In genomic region chr6:125363360-125364121, GRCh38 we compare ENCODE assay signal across 8 cellular contexts.
A peak's percentile ranks its signal among the peaks of the same experiment; 100 is the strongest.
DNase-seq lines count a peak whose midpoint lies in the region; ATAC-seq, FAIRE-seq and TF ChIP-seq lines count a peak whose summit lies in the region.

No MANE protein-coding gene starts in this region.

- TF ChIP-seq EP300 in H1 (IDR thresholded peaks at IDR 0.05; ENCODE audit: borderline replicate concordance in 1 of 2, low read depth in 2 of 2, low read length in 2 of 2), result no peak

- H3K79me2 ChIP-seq in H1 (ENCODE audit: control insufficient read depth in 1 of 2, insufficient read depth in 2 of 2, low read length in 2 of 2), result no peaks in the 10 kb centered on the region

- H3K79me1 ChIP-seq in H1 (ENCODE audit: low read depth, low read length), result no peaks in the 10 kb centered on the region

- H3K9me3 Mint-ChIP-seq in activated T-cell treated with anti-CD3 and anti-CD28 coated beads, Interleukin-2, amount 50 U/mL, for 24 hours, result no peaks in the 10 kb centered on the region

- H3K9me3 ChIP-seq in H1 (ENCODE audit: insufficient read depth in 2 of 2, low read depth in 1 of 2, low read length in 1 of 2), result no peaks in the 10 kb centered on the region
- no peaks in the 10 kb centered on the region for H3K9me3 ChIP-seq in thoracic aorta

- no peaks in the 10 kb centered on the region for H3K36me3 ChIP-seq in H1 (ENCODE audit: control insufficient read depth in 2 of 4, insufficient read depth in 4 of 4, low read length in 3 of 4)
- H3K36me3 ChIP-seq in thoracic aorta, result no peaks in the 10 kb centered on the region

- H3K4me1 ChIP-seq in H1 (replicated peaks in 1 of 4; ENCODE audit: control insufficient read depth in 3 of 4, insufficient read depth in 4 of 4, low read length in 3 of 4), result peaks cover 0 to 11% (median 2%) of the 10 kb centered on the region in 4 experiments; a peak in 4 of 7 replicates
- H3K4me1 ChIP-seq in thoracic aorta (ENCODE audit: control insufficient read depth in 1 of 2, low read depth in 2 of 2), result peaks cover 9 to 64% of the 10 kb centered on the region in 2 donors

- H3K27me3 ChIP-seq in H1 (replicated peaks in 1 of 4; ENCODE audit: control insufficient read depth in 3 of 4, extremely low read depth in 1 of 4, insufficient read depth in 3 of 4, low read length in 3 of 4), result peaks cover 0 to 10% (median 4%) of the 10 kb centered on the region in 4 experiments; a peak in 2 of 7 replicates
- H3K27me3 ChIP-seq in thoracic aorta (replicated peaks; ENCODE audit: insufficient read depth), result no peaks in the 10 kb centered on the region

- intact Hi-C loops in lower leg skin (cut with DNase I; ENCODE audit: low total_unique reads), result no loop called here

- no peaks in the 10 kb centered on the region for H4K20me1 ChIP-seq in H1 (replicated peaks in 1 of 2; ENCODE audit: control insufficient read depth in 1 of 2, insufficient read depth in 2 of 2, low read length in 2 of 2)

- FAIRE-seq in H1 (lab: Jason Lieb, UNC), result no peak

- peak; percentile 60 for DNase-seq in DMS79 treated with DMSO at 0.1 percent for 48 hours (lab: John Stamatoyannopoulos, UW)
- DNase-seq in NCI-H345 (lab: John Stamatoyannopoulos, UW), result peak; percentile 78
- peak; percentile 64 to 74 for DNase-seq in H1 (ENCODE audit: low read depth in 1 of 2, low spot score in 2 of 2)
- no peak for DNase-seq in lower leg skin (ENCODE audit: low spot score in 2 of 2)
- DNase-seq in thoracic aorta (ENCODE audit: low spot score), result no peak
- no peak for DNase-seq in stimulated activated CD4-positive, alpha-beta T cell treated with anti-CD3 and anti-CD28 coated beads, Interleukin-4, amount 100 ng/mL, for 1 hour
- DNase-seq in activated T-cell treated with anti-CD3 and anti-CD28 coated beads, Interleukin-2, amount 50 U/mL, for 24 hours, result no peak

- H2BK20ac ChIP-seq in H1 (ENCODE audit: low read length), result no peak overlapping the region; the same call in 1 of the 2 replicates

- peak overlapping the region; percentile 44; the same call in 1 of the 2 replicates for H3K18ac ChIP-seq in H1 (ENCODE audit: extremely low read depth, low read length)

- peak overlapping the region; percentile 86; the same call in 1 of the 2 replicates for H2BK5ac ChIP-seq in H1 (ENCODE audit: low read depth, low read length)

- no peak overlapping the region for H3K4ac ChIP-seq in H1 (replicated peaks; ENCODE audit: insufficient read length, low read depth, low read length)

- POLR2A ChIA-PET in H1 (lab: Charles Lee; ENCODE audit: partially characterized antibody), result interaction anchor here (0.6 to 1.3 kb wide), 6 partner anchors 9 to 622 kb away, joined by 3 to 5 read pairs (median 3); no protein-coding TSS in a partner anchor

- peaks cover 60% of the 10 kb centered on the region for H3K27me3 Mint-ChIP-seq in activated T-cell treated with anti-CD3 and anti-CD28 coated beads, Interleukin-2, amount 50 U/mL, for 24 hours

- peaks cover 5% of the 10 kb centered on the region for H3K4me1 Mint-ChIP-seq in activated T-cell treated with anti-CD3 and anti-CD28 coated beads, Interleukin-2, amount 50 U/mL, for 24 hours (ENCODE audit: low read depth)

- peak overlapping the region; percentile 90 to 93 for H3K4me2 ChIP-seq in H1 (ENCODE audit: insufficient read depth in 1 of 2, low read depth in 2 of 2, low read length in 2 of 2)

- peak; percentile 40 for ATAC-seq in thoracic aorta (ENCODE audit: insufficient number of reproducible peaks, low FRiP score, low read depth)
- ATAC-seq in GM18907 (IDR thresholded peaks at IDR 0.05; ENCODE audit: unreplicated experiment), result no peak

- peaks cover 9% of the 10 kb centered on the region for H3K23me2 ChIP-seq in H1 (ENCODE audit: low read depth, low read length)

- H3K23ac ChIP-seq in H1 (ENCODE audit: insufficient read length), result no peak overlapping the region

- no peak overlapping the region for H3K27ac ChIP-seq in H1 (ENCODE audit: low read depth, low read length)
- H3K27ac ChIP-seq in thoracic aorta, result peak overlapping the region; percentile 89 to 95

- peak overlapping the region; percentile 24 to 64 (median 54) for H3K4me3 ChIP-seq in H1 (ENCODE audit: extremely low read depth in 1 of 4, insufficient read depth in 2 of 4, low read depth in 3 of 4, low read length in 4 of 4)
- H3K4me3 ChIP-seq in lower leg skin (ENCODE audit: low read depth, poor library complexity, severe bottlenecking), result peak overlapping the region; percentile 19
- H3K4me3 ChIP-seq in thoracic aorta, result peak overlapping the region; percentile 76

- CTCF ChIA-PET in H1 (lab: Charles Lee; ENCODE audit: partially characterized antibody), result interaction anchor here (0.8 to 1.4 kb wide), 3 partner anchors 20 to 50 kb away, joined by 3 to 6 read pairs (median 4); no protein-coding TSS in a partner anchor

- H3K36me3 Mint-ChIP-seq in activated T-cell treated with anti-CD3 and anti-CD28 coated beads, Interleukin-2, amount 50 U/mL, for 24 hours (ENCODE audit: low read depth), result no peaks in the 10 kb centered on the region

- peak overlapping the region; percentile 54; the same call in 1 of the 2 replicates for H4K8ac ChIP-seq in H1 (ENCODE audit: extremely low read depth, insufficient read depth, low read length)

- 0 out of 2 replicates have a peak overlapping the region, but pooled peaks have one; percentile 35 for H2BK15ac ChIP-seq in H1 (ENCODE audit: low read length)

- no peak overlapping the region for H4K91ac ChIP-seq in H1 (replicated peaks; ENCODE audit: insufficient read length, low read length)

- H2BK12ac ChIP-seq in H1 (ENCODE audit: low read depth, low read length), result peak overlapping the region; percentile 77; the same call in 1 of the 2 replicates

- peak overlapping the region in 2 of 4 experiments; percentile 32 to 43; a peak in 3 of 7 replicates for H3K9ac ChIP-seq in H1 (replicated peaks in 1 of 4; ENCODE audit: extremely low read depth in 1 of 4, low read depth in 3 of 4, low read length in 3 of 4)

- H3K14ac ChIP-seq in H1 (ENCODE audit: insufficient read length), result no peak overlapping the region

- TF ChIP-seq CTCF in H1 (IDR thresholded peaks at IDR 0.05; ENCODE audit: control extremely low read depth in 1 of 3, insufficient read depth in 1 of 3, low read depth in 1 of 3, low read length in 3 of 3), result no peak
- TF ChIP-seq CTCF in lower leg skin (IDR thresholded peaks at IDR 0.05), result no peak
- TF ChIP-seq CTCF in thoracic aorta (IDR thresholded peaks at IDR 0.05), result no peak

- no peak overlapping the region for H3K27ac Mint-ChIP-seq in activated T-cell treated with anti-CD3 and anti-CD28 coated beads, Interleukin-2, amount 50 U/mL, for 24 hours

- H2AFZ ChIP-seq in H1 (ENCODE audit: low read length), result peak overlapping the region; percentile 60

- no peak overlapping the region for H3K56ac ChIP-seq in H1 (replicated peaks; ENCODE audit: insufficient read length, low read depth, low read length)

- no peak for TF ChIP-seq RAD21 in H1 (IDR thresholded peaks at IDR 0.05 in 1 of 2, conservative IDR thresholded peaks at IDR 0.05 in 1 of 2; ENCODE audit: low read depth in 2 of 2, low read length in 2 of 2)

- H2BK120ac ChIP-seq in H1 (replicated peaks; ENCODE audit: low read depth, low read length), result no peak overlapping the region

- H4K5ac ChIP-seq in H1 (ENCODE audit: insufficient read length, low read depth, low read length), result no peak overlapping the region

- no peak overlapping the region for H3K4me3 Mint-ChIP-seq in activated T-cell treated with anti-CD3 and anti-CD28 coated beads, Interleukin-2, amount 50 U/mL, for 24 hours

- H2AK5ac ChIP-seq in H1 (ENCODE audit: low read depth, low read length), result no peak overlapping the region

- TF ChIP-seq POLR2A in H1 (IDR thresholded peaks at IDR 0.05; ENCODE audit: control extremely low read depth in 1 of 2, low read depth in 2 of 2, low read length in 2 of 2) (peak in 1 of 2 experiments; percentile 52; a peak in 1 of 3 replicates), lower leg skin (IDR thresholded peaks at IDR 0.05) (no peak)

- WGBS in H1 (ENCODE audit: extremely low coverage in 1 of 2, insufficient coverage in 1 of 2, insufficient read length in 1 of 2, insufficient replicate concordance in 2 of 2, low coverage in 1 of 2, low lambda C conversion rate in 2 of 2, missing lambda C conversion rate in 1 of 2), 2 experiments, result 3% methylated on average over 42 of the region's 43 CpGs; no CpG with 5 or more reads in 1 of the 2 experiments
- WGBS in lower leg skin, 2 donors, result 7 to 12% methylated on average over 30 to 36 of the region's 43 CpGs

TF ChIP-seq in H1, 55 proteins besides CTCF, POLR2A, EP300 and RAD21:
- TF ChIP-seq SAP30 (IDR thresholded peaks at IDR 0.05; ENCODE audit: insufficient read depth, insufficient replicate concordance, low read length) (peak; percentile 49), BRCA1 (IDR thresholded peaks at IDR 0.05; ENCODE audit: low read depth, low read length) (no peak), POLR2AphosphoS5 (IDR thresholded peaks at IDR 0.05; ENCODE audit: low read depth, low read length) (peak; percentile 28), TAF1 (IDR thresholded peaks at IDR 0.05; ENCODE audit: low read depth, low read length) (peak; percentile 59), CHD1 (IDR thresholded peaks at IDR 0.05; ENCODE audit: low read depth, low read length) (no peak), TEAD4 (IDR thresholded peaks at IDR 0.05; ENCODE audit: low read depth, low read length) (0 out of 2 replicates have a peak, but pooled peaks have one; percentile 27), RBBP5 (IDR thresholded peaks at IDR 0.05; ENCODE audit: borderline replicate concordance, low read depth, low read length) (peak; percentile 86), HDAC2 (IDR thresholded peaks at IDR 0.05; ENCODE audit: borderline replicate concordance in 1 of 2, low read depth in 2 of 2, low read length in 2 of 2) (peak in 1 of 2 experiments; percentile 30; a peak in 2 of 4 replicates), RNF2 (IDR thresholded peaks at IDR 0.05; ENCODE audit: borderline replicate concordance, low read depth, low read length, missing control alignments, poor library complexity, severe bottlenecking) (no peak), ASH2L (IDR thresholded peaks at IDR 0.05; ENCODE audit: low read length) (peak; percentile 90), KDM4A (IDR thresholded peaks at IDR 0.05; ENCODE audit: low read depth, low read length, severe bottlenecking) (peak; percentile 87), YY1 (IDR thresholded peaks at IDR 0.05; ENCODE audit: low read depth, low read length) (peak; percentile 17; the same call in 1 of the 2 replicates), MAX (IDR thresholded peaks at IDR 0.05) (peak; percentile 24; the same call in 1 of the 2 replicates)

Comparison
In these comparisons a context has a peak if more than half of its experiments do, and no peak if none do; other contexts are left out.
1. DNase-seq: peak in DMS79 treated with DMSO at 0.1 percent for 48 hours (single experiment), NCI-H345 (single experiment) and H1 (2 of 2); none in lower leg skin (0 of 2), thoracic aorta (single experiment), stimulated activated CD4-positive, alpha-beta T cell treated with anti-CD3 and anti-CD28 coated beads, Interleukin-4, amount 100 ng/mL, for 1 hour (single experiment) and activated T-cell treated with anti-CD3 and anti-CD28 coated beads, Interleukin-2, amount 50 U/mL, for 24 hours (single experiment).
2. H3K4me3 ChIP-seq: peak in every context shown above with its lines; median percentile 76 in thoracic aorta; 54 in H1; 19 in lower leg skin.